ENCODE assay signal across 35 cellular contexts in the genomic region with DNA sequence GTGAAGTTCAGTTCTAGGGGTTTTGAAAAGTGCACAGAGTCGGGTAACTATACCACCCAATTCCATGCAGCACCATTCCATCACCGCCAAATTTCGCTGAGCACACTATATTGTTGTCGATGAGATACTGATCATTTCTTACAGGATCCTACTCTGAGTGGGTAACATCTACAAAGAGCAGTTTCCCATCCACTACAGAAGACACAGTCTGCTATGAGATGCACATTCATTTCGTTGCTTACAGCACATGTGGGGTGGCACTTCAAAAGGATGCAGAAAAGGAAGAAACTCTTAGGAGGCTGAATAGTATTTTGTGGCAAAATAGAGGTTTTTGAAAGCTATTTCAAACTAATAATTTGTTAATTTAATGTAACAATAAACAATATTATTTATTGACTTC.
"Had no signal": no experiment of that assay in that cellular context is flagged by ENCODE, and none has a peak within 500 bp of the region (broad histone marks: within the 10 kb centered on the region; RNA-seq: fewer than 3 reads in every experiment).

No MANE protein-coding gene starts in this region.

- H3K27me3 Mint-ChIP-seq: activated CD4-positive, alpha-beta memory T cell treated with anti-CD3 and anti-CD28 coated beads for 36 hours; activated CD8-positive, alpha-beta T cell treated with anti-CD3 and anti-CD28 coated beads for 36 hours; activated naive CD8-positive, alpha-beta T cell treated with anti-CD3 and anti-CD28 coated beads for 36 hours; activated T-helper 17 cell treated with anti-CD3 and anti-CD28 coated beads, Interleukin-2, amount 50 U/mL, for 72 hours had no signal

- H3K27me3 ChIP-seq: adrenal gland, body of pancreas, brain microvascular endothelial cell, breast epithelium had no signal

- H3K36me3 ChIP-seq: adrenal gland, brain microvascular endothelial cell, breast epithelium had no signal

- DNase-seq: activated B cell treated with CpG ODN at 0.5 μM for 24 hours; activated CD4-positive, alpha-beta memory T cell treated with anti-CD3 and anti-CD28 coated beads for 36 hours; activated CD4-positive, alpha-beta T cell treated with anti-CD3 and anti-CD28 coated beads for 48 hours; activated CD4-positive, alpha-beta T cell treated with anti-CD3 and anti-CD28 coated beads, Interleukin-2, amount 10 ng/mL, durations not matched to agents 7 days and 5 days; activated CD4-positive, alpha-beta T cell treated with anti-CD3 and anti-CD28 coated beads, Interleukin-2, amount 50 U/mL, for 4 hours; activated CD4-positive, CD25-positive, alpha-beta regulatory T cell treated with anti-CD3 and anti-CD28 coated beads, Interleukin-2, amount 50 U/mL, for 72 hours; activated CD8-positive, alpha-beta memory T cell treated with anti-CD3 and anti-CD28 coated beads, Interleukin-2, amount 50 U/mL, for 4 hours; activated CD8-positive, alpha-beta T cell treated with anti-CD3 and anti-CD28 coated beads for 36 hours; activated effector memory CD4-positive, alpha-beta T cell treated with anti-CD3 and anti-CD28 coated beads, Interleukin-2, amount 50 U/mL, for 16 hours; activated gamma-delta T cell treated with Interleukin-2 at 50 U/mL for 16 hours; activated naive CD4-positive, alpha-beta T cell; activated naive CD4-positive, alpha-beta T cell treated with anti-CD3 and anti-CD28 coated beads for 36 hours; activated naive CD8-positive, alpha-beta T cell treated with anti-CD3 and anti-CD28 coated beads for 36 hours; activated T-cell treated with anti-CD3 and anti-CD28 coated beads for 4 hours; activated T-cell treated with anti-CD3 and anti-CD28 coated beads, Interleukin-2, amount 50 U/mL, for 1 hour; activated T-cell treated with anti-CD3 and anti-CD28 coated beads, Interleukin-2, amount 50 U/mL, for 4 hours; activated T-cell treated with anti-CD3 and anti-CD28 coated beads, Interleukin-2, amount 50 U/mL, for 72 hours; adrenal gland; amniotic stem cell; aorta; body of pancreas; brain microvascular endothelial cell; central memory CD4-positive, alpha-beta T cell; cerebellar nuclear complex; SW 1271; T-helper 1 cell; T-helper 2 cell; T-helper 9 cell had no signal

- H3K27ac Mint-ChIP-seq: activated B cell treated with CpG ODN at 0.5 μM for 24 hours; activated CD4-positive, alpha-beta memory T cell treated with anti-CD3 and anti-CD28 coated beads for 36 hours; activated CD4-positive, alpha-beta T cell treated with anti-CD3 and anti-CD28 coated beads, Interleukin-2, amount 10 ng/mL, durations not matched to agents 7 days and 5 days; activated CD8-positive, alpha-beta T cell treated with anti-CD3 and anti-CD28 coated beads for 36 hours; activated naive CD4-positive, alpha-beta T cell treated with anti-CD3 and anti-CD28 coated beads for 36 hours; activated naive CD4-positive, alpha-beta T cell treated with anti-CD3 and anti-CD28 coated beads, Interleukin-2, amount 50 U/mL, for 72 hours; activated naive CD8-positive, alpha-beta T cell treated with anti-CD3 and anti-CD28 coated beads for 36 hours; activated T-helper 1 cell treated with anti-CD3 and anti-CD28 coated beads, Interleukin-12 subunit alpha, Interleukin-12 subunit beta, Interleukin-2, Interleukin-4 antibody, amounts not matched to agents 30 ng/mL and 10 ng/mL and 1 ng/mL, durations not matched to agents 14 hours and 24 hours and 36 hours; activated T-helper 17 cell treated with anti-CD3 and anti-CD28 coated beads, Interleukin-2, amount 50 U/mL, for 72 hours; T-helper 1 cell treated with Interleukin-12 subunit alpha and Interleukin-12 subunit beta and Interleukin-4 antibody, amounts not matched to agents 30 μg/mL and 1 μg/mL, for 36 hours; T-helper 2 cell treated with Interferon-gamma antibody and Interleukin-4, amounts not matched to agents 5 μg/mL and 100 μg/mL, for 36 hours had no signal

- H3K4me1 ChIP-seq: adrenal gland, breast epithelium had no signal

- ATAC-seq: activated CD8-positive, alpha-beta T cell treated with anti-CD3 and anti-CD28 coated beads for 36 hours; activated T-cell treated with anti-CD3 and anti-CD28 coated beads, Interleukin-2, amount 50 U/mL, for 4 hours; activated T-helper 17 cell treated with anti-CD3 and anti-CD28 coated beads, Interleukin-2, amount 50 U/mL, for 72 hours; body of pancreas had no signal

- H3K27ac ChIP-seq: adrenal gland, body of pancreas, brain microvascular endothelial cell, breast epithelium, VCaP had no signal

- H3K36me3 Mint-ChIP-seq: activated CD4-positive, alpha-beta memory T cell treated with anti-CD3 and anti-CD28 coated beads for 36 hours had no signal

- H3K9me3 Mint-ChIP-seq: activated B cell treated with CpG ODN at 0.5 μM for 24 hours; activated CD4-positive, alpha-beta memory T cell treated with anti-CD3 and anti-CD28 coated beads for 36 hours; activated CD4-positive, alpha-beta T cell treated with anti-CD3 and anti-CD28 coated beads, Interleukin-2, amount 10 ng/mL, durations not matched to agents 7 days and 5 days; activated CD8-positive, alpha-beta T cell treated with anti-CD3 and anti-CD28 coated beads for 36 hours; activated naive CD4-positive, alpha-beta T cell treated with anti-CD3 and anti-CD28 coated beads for 36 hours; activated naive CD8-positive, alpha-beta T cell treated with anti-CD3 and anti-CD28 coated beads for 36 hours; activated T-cell treated with anti-CD3 and anti-CD28 coated beads, Interleukin-2, amount 50 U/mL, for 4 hours; activated T-cell treated with anti-CD3 and anti-CD28 coated beads, Interleukin-2, amount 50 U/mL, for 72 hours; T-helper 1 cell treated with Interleukin-12 subunit alpha and Interleukin-12 subunit beta and Interleukin-4 antibody, amounts not matched to agents 30 μg/mL and 1 μg/mL, for 36 hours; T-helper 2 cell treated with Interferon-gamma antibody and Interleukin-4, amounts not matched to agents 5 μg/mL and 100 μg/mL, for 36 hours had no signal

- H3K4me3 ChIP-seq: adrenal gland, body of pancreas, breast epithelium had no signal

- H3K9me3 ChIP-seq: adrenal gland, body of pancreas, breast epithelium had no signal

- H3K4me1 Mint-ChIP-seq: activated B cell treated with CpG ODN at 0.5 μM for 24 hours had no signal

- H3K4me3 Mint-ChIP-seq: activated B cell treated with CpG ODN at 0.5 μM for 24 hours; activated CD4-positive, alpha-beta memory T cell treated with anti-CD3 and anti-CD28 coated beads for 36 hours; activated CD4-positive, alpha-beta T cell treated with anti-CD3 and anti-CD28 coated beads, Interleukin-2, amount 10 ng/mL, durations not matched to agents 7 days and 5 days; activated CD8-positive, alpha-beta T cell treated with anti-CD3 and anti-CD28 coated beads for 36 hours; activated naive CD4-positive, alpha-beta T cell treated with anti-CD3 and anti-CD28 coated beads for 36 hours; activated naive CD8-positive, alpha-beta T cell treated with anti-CD3 and anti-CD28 coated beads for 36 hours; activated T-cell treated with anti-CD3 and anti-CD28 coated beads, Interleukin-2, amount 50 U/mL, for 4 hours; activated T-cell treated with anti-CD3 and anti-CD28 coated beads, Interleukin-2, amount 50 U/mL, for 72 hours; activated T-helper 1 cell treated with anti-CD3 and anti-CD28 coated beads, Interleukin-12 subunit alpha, Interleukin-12 subunit beta, Interleukin-2, Interleukin-4 antibody, amounts not matched to agents 30 ng/mL and 10 ng/mL and 1 ng/mL, durations not matched to agents 14 hours and 24 hours and 36 hours; T-helper 1 cell treated with Interleukin-12 subunit alpha and Interleukin-12 subunit beta and Interleukin-4 antibody, amounts not matched to agents 30 μg/mL and 1 μg/mL, for 36 hours; T-helper 2 cell treated with Interferon-gamma antibody and Interleukin-4, amounts not matched to agents 5 μg/mL and 100 μg/mL, for 36 hours had no signal
